ENCODE assay signal across 2 cellular contexts in genomic region chr2:239973392-239973791, GRCh38.
A peak's percentile ranks its signal among the peaks of the same experiment; 100 is the strongest.
TF ChIP-seq lines count a peak whose summit lies in the region.

No MANE protein-coding gene starts in this region.

TF ChIP-seq in K562, 482 proteins besides CTCF, POLR2A, EP300 and RAD21:
- TF ChIP-seq RFX1 (IDR thresholded peaks at IDR 0.05) (peak; percentile 49), HNRNPH1 (optimal IDR thresholded peaks at IDR 0.05; ENCODE audit: low read depth, low read length) (no peak)

TF ChIP-seq in SK-N-SH, 30 proteins besides CTCF, POLR2A, EP300 and RAD21:
- TF ChIP-seq ZBTB33 (IDR thresholded peaks at IDR 0.05; ENCODE audit: borderline replicate concordance, low read depth) (no peak), TAF1 (IDR thresholded peaks at IDR 0.05; ENCODE audit: borderline replicate concordance, low read depth, low read length) (no peak), FOXM1 (IDR thresholded peaks at IDR 0.05; ENCODE audit: low read depth) (no peak), RFX5 (IDR thresholded peaks at IDR 0.05; ENCODE audit: low read length) (no peak), POLR2AphosphoS5 (IDR thresholded peaks at IDR 0.05; ENCODE audit: low read depth, low read length) (no peak), FOSL2 (IDR thresholded peaks at IDR 0.05; ENCODE audit: borderline replicate concordance, low read depth) (no peak), GABPA (IDR thresholded peaks at IDR 0.05; ENCODE audit: low read depth) (no peak), RXRA (IDR thresholded peaks at IDR 0.05; ENCODE audit: borderline replicate concordance, low read depth) (no peak), USF2 (IDR thresholded peaks at IDR 0.05; ENCODE audit: borderline replicate concordance, low read depth, low read length) (no peak), RCOR1 (IDR thresholded peaks at IDR 0.05; ENCODE audit: low read length) (no peak), CHD2 (IDR thresholded peaks at IDR 0.05; ENCODE audit: low read length, partially characterized antibody) (no peak), TCF12 (IDR thresholded peaks at IDR 0.05) (no peak), USF1 (IDR thresholded peaks at IDR 0.05; ENCODE audit: borderline replicate concordance, low read depth) (no peak), SMC3 (IDR thresholded peaks at IDR 0.05; ENCODE audit: low read depth, low read length) (no peak), IRF3 (IDR thresholded peaks at IDR 0.05; ENCODE audit: low read depth, low read length) (no peak), GATA2 (CRISPR knock-in tag; IDR thresholded peaks at IDR 0.05) (no peak), PBX3 (IDR thresholded peaks at IDR 0.05) (no peak), ELF1 (IDR thresholded peaks at IDR 0.05) (no peak), YY1 (IDR thresholded peaks at IDR 0.05; ENCODE audit: low read depth) (no peak), MAX (IDR thresholded peaks at IDR 0.05; ENCODE audit: low read depth) (no peak)
TF ChIP-seq in SK-N-SH: peak in this region for 0.
